In the genomic region with DNA sequence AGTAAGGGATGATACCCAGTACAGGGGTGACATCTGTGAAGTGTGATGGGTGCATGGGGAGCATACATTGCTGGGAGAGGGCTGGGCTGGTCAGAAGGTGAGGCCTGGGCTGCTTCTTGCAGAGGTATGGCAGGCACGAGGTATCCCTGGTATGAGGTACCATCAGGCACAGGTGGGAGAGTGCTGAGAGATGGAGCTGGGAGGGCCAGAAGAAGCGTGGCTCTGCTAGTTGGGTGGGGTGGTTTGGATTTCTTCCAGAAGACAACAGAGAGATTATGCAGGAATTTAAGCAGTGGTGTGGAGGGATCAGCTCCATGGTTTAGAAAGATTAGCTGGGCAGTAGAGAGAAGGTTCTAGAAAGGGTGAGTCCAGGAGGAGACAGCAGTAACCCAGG, we compare ENCODE assay signal across 10 cellular contexts.
DNase-seq lines count a peak whose midpoint lies in the region; ATAC-seq and TF ChIP-seq lines count a peak whose summit lies in the region.
"Had no signal": no experiment of that assay in that cellular context is flagged by ENCODE, and none has a peak within 500 bp of the region (broad histone marks: within the 10 kb centered on the region; RNA-seq: fewer than 3 reads in every experiment).

No MANE protein-coding gene starts in this region.

- H3K4ac ChIP-seq in mesenchymal stem cell (ENCODE audit: low read depth in 1 of 2, low read length in 2 of 2) = peak overlapping the region; percentile 71 to 95

- H3K79me2 ChIP-seq in GM23338 (replicated peaks; ENCODE audit: insufficient read depth) (no peaks in the 10 kb centered on the region), mammary epithelial cell (ENCODE audit: insufficient read depth, low read length) (no peaks in the 10 kb centered on the region), Karpas-422 (ENCODE audit: low read length) (no peaks in the 10 kb centered on the region)

- no peak overlapping the region for H3K27ac Mint-ChIP-seq in GM23338
- H3K27ac Mint-ChIP-seq: activated T-cell treated with anti-CD3 and anti-CD28 coated beads, Interleukin-2, amount 50 U/mL, for 24 hours had no signal

- H4K91ac ChIP-seq in mesenchymal stem cell (ENCODE audit: low read length) = peak overlapping the region; percentile 92

- intact Hi-C loops in mammary epithelial cell (cut with micrococcal nuclease) (no loop called here), spleen (cut with DNase I; ENCODE audit: low total_unique reads) (loop anchor here (10.0 kb wide), 1 partner anchor 251 kb away; a partner anchor contains a TSS), adrenal gland (cut with DNase I) (loop anchor here (2.0 to 10.0 kb wide), 4 partner anchors 51 to 511 kb away; a partner anchor contains a TSS)

- BruUV-seq in mammary epithelial cell (replicated peaks; lab: Mats Ljungman, UMichigan) = no TSS peak

- H3K18ac ChIP-seq in mesenchymal stem cell (ENCODE audit: low read depth in 1 of 2, low read length in 2 of 2) = peak overlapping the region; percentile 76 to 94

- peak overlapping the region in 1 of 2 experiments; percentile 73 for H3K14ac ChIP-seq in mesenchymal stem cell (ENCODE audit: low read length in 2 of 2)

- in situ Hi-C loops in mammary epithelial cell (cut with MboI; ENCODE audit: low sequenced_read_pairs in 2 of 2) = loop anchor here in 1 of 2 donors (10.0 kb wide), 1 partner anchor 251 kb away; a partner anchor contains a TSS

- H4K20me1 ChIP-seq in GM23338 (replicated peaks; ENCODE audit: insufficient read depth) = no peaks in the 10 kb centered on the region
- H4K20me1 ChIP-seq in mammary epithelial cell (ENCODE audit: insufficient read depth, low read length) = no peaks in the 10 kb centered on the region
- H4K20me1 ChIP-seq in Karpas-422 (ENCODE audit: insufficient read depth, low read depth, low read length) = no peaks in the 10 kb centered on the region

- H3K27ac ChIP-seq in GM23338 (ENCODE audit: low read depth) = no peak overlapping the region
- no peak overlapping the region for H3K27ac ChIP-seq in mammary epithelial cell (ENCODE audit: insufficient read depth, low read depth, low read length)
- peak overlapping the region; percentile 90 for H3K27ac ChIP-seq in mesenchymal stem cell (ENCODE audit: low read length, poor library complexity, severe bottlenecking)
- H3K27ac ChIP-seq in spleen = peak overlapping the region in 4 of 8 donors; percentile 54 to 80 (median 70)
- H3K27ac ChIP-seq in Karpas-422 (ENCODE audit: low read length) = no peak overlapping the region
- peak overlapping the region in 2 of 5 donors; percentile 62 to 71 for H3K27ac ChIP-seq in adrenal gland

- no peak for ATAC-seq in GM23338
- no peak for ATAC-seq in HG02970 (IDR thresholded peaks at IDR 0.05; ENCODE audit: low FRiP score, unreplicated experiment)

- H3K4me3 ChIP-seq in GM23338 = no peak overlapping the region
- no peak overlapping the region for H3K4me3 ChIP-seq in mammary epithelial cell (replicated peaks in 1 of 3; ENCODE audit: insufficient read depth in 1 of 3, low read depth in 2 of 3, low read length in 3 of 3)
- no peak overlapping the region for H3K4me3 ChIP-seq in mesenchymal stem cell (ENCODE audit: insufficient read depth in 1 of 2, low read depth in 1 of 2, low read length in 2 of 2)
- no peak overlapping the region for H3K4me3 ChIP-seq in spleen
- no peak overlapping the region for H3K4me3 ChIP-seq in Karpas-422 (ENCODE audit: low read length)
- no peak overlapping the region for H3K4me3 ChIP-seq in adrenal gland

- dilution Hi-C loops in mammary epithelial cell (cut with HindIII; ENCODE audit: low sequenced_read_pairs) = loop anchor here (5.0 kb wide), 3 partner anchors 68 to 248 kb away; no protein-coding TSS in a partner anchor

- peak overlapping the region; percentile 92 for H2AK5ac ChIP-seq in mesenchymal stem cell (ENCODE audit: low read length, severe bottlenecking)

- H2BK5ac ChIP-seq in mesenchymal stem cell (ENCODE audit: low read depth, low read length, poor library complexity, severe bottlenecking) = peak overlapping the region; percentile 66

- CTCF ChIA-PET in mammary epithelial cell (lab: Charles Lee; ENCODE audit: low non-redundant PET) = interaction anchor here (0.6 to 1.0 kb wide), 2 partner anchors 44 to 146 kb away, joined by 3 read pairs; no protein-coding TSS in a partner anchor

- H3K9me2 ChIP-seq in GM23338 (ENCODE audit: insufficient read depth) (no peaks in the 10 kb centered on the region), Karpas-422 (replicated peaks; ENCODE audit: insufficient read depth, low read length) (no peaks in the 10 kb centered on the region)

- no peak overlapping the region for H3K9ac ChIP-seq in mammary epithelial cell (ENCODE audit: insufficient read depth, low read length)
- H3K9ac ChIP-seq in mesenchymal stem cell (ENCODE audit: low read length) = peak overlapping the region; percentile 90
- H3K9ac ChIP-seq in Karpas-422 (ENCODE audit: low read length) = no peak overlapping the region

- no peaks in the 10 kb centered on the region for H3K79me1 ChIP-seq in mesenchymal stem cell (replicated peaks; ENCODE audit: low read length, poor library complexity, severe bottlenecking)

- peak overlapping the region; percentile 98 for H2BK15ac ChIP-seq in mesenchymal stem cell (ENCODE audit: low read depth, poor library complexity, severe bottlenecking)

- DNase-seq in GM23338 (ENCODE audit: low spot score) (no peak), mammary epithelial cell (no peak), mesenchymal stem cell (no peak), spleen (peak; percentile 32), NCI-H1092 treated with DMSO at 0.1 percent for 48 hours (lab: John Stamatoyannopoulos, UW) (no peak), Karpas-422 (no peak), adrenal gland (no peak)

- peak overlapping the region; percentile 23; the same call in 1 of the 3 replicates for H3K4me3 Mint-ChIP-seq in GM23338
- H3K4me3 Mint-ChIP-seq: activated T-cell treated with anti-CD3 and anti-CD28 coated beads, Interleukin-2, amount 50 U/mL, for 24 hours; H9 had no signal

- H3K9me3 ChIP-seq in mammary epithelial cell (replicated peaks; ENCODE audit: insufficient read depth, low read length) (peaks cover 2% of the 10 kb centered on the region), mesenchymal stem cell (ENCODE audit: control insufficient read depth, low read length) (no peaks in the 10 kb centered on the region), spleen (no peaks in the 10 kb centered on the region), Karpas-422 (ENCODE audit: low read length) (no peaks in the 10 kb centered on the region), adrenal gland (replicated peaks in 1 of 3) (no peaks in the 10 kb centered on the region)

- peaks cover 13% of the 10 kb centered on the region for H3K4me1 Mint-ChIP-seq in GM23338

- TF ChIP-seq CTCF in GM23338 (conservative IDR thresholded peaks at IDR 0.05; ENCODE audit: low read depth in 2 of 2) = no peak
- no peak for TF ChIP-seq CTCF in mammary epithelial cell (conservative IDR thresholded peaks at IDR 0.05 in 1 of 2, IDR thresholded peaks at IDR 0.05 in 1 of 2; ENCODE audit: extremely low read depth in 1 of 2, insufficient read depth in 1 of 2, low read depth in 1 of 2, low read length in 2 of 2)
- TF ChIP-seq CTCF in spleen (IDR thresholded peaks at IDR 0.05 in 8 of 11, conservative IDR thresholded peaks at IDR 0.05 in 3 of 11) = no peak
- TF ChIP-seq CTCF in adrenal gland (IDR thresholded peaks at IDR 0.05) = no peak

- peak overlapping the region; percentile 98; the same call in 1 of the 2 replicates for H2AFZ ChIP-seq in GM23338
- peak overlapping the region; percentile 4 for H2AFZ ChIP-seq in mammary epithelial cell (ENCODE audit: low read depth, low read length)
- H2AFZ ChIP-seq in mesenchymal stem cell (ENCODE audit: low read depth, low read length) = no peak overlapping the region
- H2AFZ ChIP-seq in Karpas-422 (ENCODE audit: low read length) = no peak overlapping the region

- peak overlapping the region; percentile 84; the same call in 1 of the 2 replicates for H3K4me2 ChIP-seq in GM23338
- no peak overlapping the region for H3K4me2 ChIP-seq in mammary epithelial cell (ENCODE audit: insufficient read depth, low read depth, low read length)
- no peak overlapping the region for H3K4me2 ChIP-seq in mesenchymal stem cell (ENCODE audit: low read length, poor library complexity, severe bottlenecking)
- H3K4me2 ChIP-seq in Karpas-422 (ENCODE audit: low read depth, low read length, poor library complexity, severe bottlenecking) = no peak overlapping the region

- no peaks in the 10 kb centered on the region for H3K9me3 Mint-ChIP-seq in GM23338
- H3K9me3 Mint-ChIP-seq: activated T-cell treated with anti-CD3 and anti-CD28 coated beads, Interleukin-2, amount 50 U/mL, for 24 hours; H9 had no signal

- H4K8ac ChIP-seq in mesenchymal stem cell (ENCODE audit: low read length) = peak overlapping the region; percentile 99

- TF ChIP-seq POLR2A in spleen (IDR thresholded peaks at IDR 0.05) (no peak), adrenal gland (IDR thresholded peaks at IDR 0.05) (no peak)

- H3K4me1 ChIP-seq in GM23338 (ENCODE audit: insufficient read depth) (peaks cover 7% of the 10 kb centered on the region; the same call in 1 of the 2 replicates), mammary epithelial cell (ENCODE audit: insufficient read depth, low read length) (peaks cover 53% of the 10 kb centered on the region), mesenchymal stem cell (ENCODE audit: control insufficient read depth, insufficient read depth, low read depth, low read length) (peaks cover 53% of the 10 kb centered on the region), spleen (peaks cover 4 to 58% (median 30%) of the 10 kb centered on the region in 6 donors), Karpas-422 (ENCODE audit: low read length) (no peaks in the 10 kb centered on the region), adrenal gland (replicated peaks in 1 of 2) (peaks cover 3 to 11% of the 10 kb centered on the region in 2 donors)

- H3K27me3 ChIP-seq in GM23338 (ENCODE audit: insufficient read depth) = no peaks in the 10 kb centered on the region
- no peaks in the 10 kb centered on the region for H3K27me3 ChIP-seq in mammary epithelial cell (ENCODE audit: insufficient read depth, low read length)
- no peaks in the 10 kb centered on the region for H3K27me3 ChIP-seq in mesenchymal stem cell (ENCODE audit: control insufficient read depth in 1 of 2, insufficient read depth in 1 of 2, low read length in 2 of 2)
- peaks cover 0 to 6% (median 0%) of the 10 kb centered on the region in 7 donors for H3K27me3 ChIP-seq in spleen (replicated peaks in 1 of 7)
- H3K27me3 ChIP-seq in Karpas-422 (ENCODE audit: low read length) = no peaks in the 10 kb centered on the region
- no peaks in the 10 kb centered on the region for H3K27me3 ChIP-seq in adrenal gland

- 50% methylated on average over 2 of the region's 2 CpGs for WGBS in mammary epithelial cell (ENCODE audit: low coverage, missing lambda C conversion rate)
- WGBS in mesenchymal stem cell = 72% methylated on average over 2 of the region's 2 CpGs
- WGBS in spleen, 5 donors = 71 to 85% (median 76%) methylated on average over 2 of the region's 2 CpGs
- 70 to 84% (median 76%) methylated on average over 2 of the region's 2 CpGs for WGBS in adrenal gland, 4 donors

- peak overlapping the region; percentile 82 for H2BK120ac ChIP-seq in mesenchymal stem cell (ENCODE audit: low read depth, low read length)

- peak overlapping the region; percentile 60 to 61 for H2BK12ac ChIP-seq in mesenchymal stem cell (ENCODE audit: low read length in 2 of 2)

- H3F3A ChIP-seq in GM23338 (replicated peaks; ENCODE audit: low read depth) = no peaks in the 10 kb centered on the region

- no peak overlapping the region for H3K23ac ChIP-seq in mesenchymal stem cell (ENCODE audit: low read length in 2 of 2)

- H3K36me3 Mint-ChIP-seq in GM23338 (ENCODE audit: low read depth) = no peaks in the 10 kb centered on the region; the same call in 2 of the 3 replicates

- H3K27me3 Mint-ChIP-seq in GM23338 (ENCODE audit: insufficient read depth, low read depth, poor library complexity) = peaks cover 10% of the 10 kb centered on the region
- H3K27me3 Mint-ChIP-seq: activated T-cell treated with anti-CD3 and anti-CD28 coated beads, Interleukin-2, amount 50 U/mL, for 24 hours had no signal

- H3K36me3 ChIP-seq in GM23338 (ENCODE audit: insufficient read depth) = no peaks in the 10 kb centered on the region
- H3K36me3 ChIP-seq in mammary epithelial cell (ENCODE audit: insufficient read depth, low read length) = no peaks in the 10 kb centered on the region
- no peaks in the 10 kb centered on the region for H3K36me3 ChIP-seq in mesenchymal stem cell (ENCODE audit: control insufficient read depth in 1 of 2, insufficient read depth in 2 of 2, low read depth in 1 of 2, low read length in 2 of 2)
- no peaks in the 10 kb centered on the region for H3K36me3 ChIP-seq in spleen
- H3K36me3 ChIP-seq in Karpas-422 (ENCODE audit: insufficient read depth, low read length) = no peaks in the 10 kb centered on the region
- no peaks in the 10 kb centered on the region for H3K36me3 ChIP-seq in adrenal gland (replicated peaks in 1 of 2)

Comparison
In these comparisons a context has a peak if more than half of its experiments do, and no peak if none do; other contexts are left out.
1. H2AFZ ChIP-seq: peak in GM23338 (single experiment) and mammary epithelial cell (single experiment); none in mesenchymal stem cell (single experiment) and Karpas-422 (single experiment).